ENCODE assay signal across 8 cellular contexts in genomic region chr11:101860694-101861371, GRCh38. TPM values are rescaled to one million over a fixed set of nuclear protein-coding genes. Genes with fewer than 3 reads are reported as not detected.
DNase-seq lines count a peak whose midpoint lies in the region; ATAC-seq, FAIRE-seq and TF ChIP-seq lines count a peak whose summit lies in the region.

No MANE protein-coding gene starts in this region.

- H3K4me1 Mint-ChIP-seq in activated T-cell treated with anti-CD3 and anti-CD28 coated beads, Interleukin-2, amount 50 U/mL, for 24 hours (ENCODE audit: low read depth) = no peaks in the 10 kb centered on the region

- no peak overlapping the region for H3K27ac ChIP-seq in ovary

- no peaks in the 10 kb centered on the region for H3K9me3 ChIP-seq in ovary

- intact Hi-C loops in ovary (cut with DNase I) = loop anchor here in 3 of 4 donors (5.0 to 10.0 kb wide), 3 partner anchors 114 to 151 kb away; no protein-coding TSS in a partner anchor

- no peak overlapping the region for H3K4me3 Mint-ChIP-seq in activated T-cell treated with anti-CD3 and anti-CD28 coated beads, Interleukin-2, amount 50 U/mL, for 24 hours

- FAIRE-seq in frontal cortex (lab: Jason Lieb, UNC) = no peak

- TF ChIP-seq POLR2A in ovary (IDR thresholded peaks at IDR 0.05) = no peak

- H3K9me3 Mint-ChIP-seq in activated T-cell treated with anti-CD3 and anti-CD28 coated beads, Interleukin-2, amount 50 U/mL, for 24 hours = no peaks in the 10 kb centered on the region

- no peaks in the 10 kb centered on the region for H3K36me3 ChIP-seq in ovary

- 11 to 15% (median 14%) methylated on average over 9 of the region's 9 CpGs for WGBS in ovary, 3 donors

- no peaks in the 10 kb centered on the region for H3K27me3 ChIP-seq in ovary

- peak; percentile 53 to 71 (median 60) for TF ChIP-seq CTCF in ovary (IDR thresholded peaks at IDR 0.05)

- H3K36me3 Mint-ChIP-seq in activated T-cell treated with anti-CD3 and anti-CD28 coated beads, Interleukin-2, amount 50 U/mL, for 24 hours (ENCODE audit: low read depth) = no peaks in the 10 kb centered on the region

- peaks cover 4% of the 10 kb centered on the region for H3K4me1 ChIP-seq in ovary (ENCODE audit: insufficient read depth)

- H3K27ac Mint-ChIP-seq in activated T-cell treated with anti-CD3 and anti-CD28 coated beads, Interleukin-2, amount 50 U/mL, for 24 hours = no peak overlapping the region

- TF ChIP-seq EP300 in ovary (IDR thresholded peaks at IDR 0.05) = no peak

- H3K4me3 ChIP-seq in ovary = no peak overlapping the region

- DNase-seq in COR-L47 (lab: John Stamatoyannopoulos, UW) (peak; percentile 58), NCI-H226 (peak; percentile 61), frontal cortex (ENCODE audit: low spot score in 2 of 2) (peak; percentile 1 to 23), ovary (peak; percentile 24 to 54 (median 33)), mesenteric fat pad (ENCODE audit: low spot score) (no peak)
- DNase-seq in activated T-cell treated with anti-CD3 and anti-CD28 coated beads, Interleukin-2, amount 50 U/mL, for 24 hours = peak; percentile 27

- ATAC-seq in GM18909 (IDR thresholded peaks at IDR 0.05; ENCODE audit: poor library complexity, unreplicated experiment) = peak; percentile 88
- peak; percentile 63 for ATAC-seq in HG03095 (IDR thresholded peaks at IDR 0.05; ENCODE audit: unreplicated experiment)

- H3K27me3 Mint-ChIP-seq in activated T-cell treated with anti-CD3 and anti-CD28 coated beads, Interleukin-2, amount 50 U/mL, for 24 hours = peaks cover 6% of the 10 kb centered on the region

RNA-seq across cellular contexts. Expression of gene CEP126, which starts 54.0 kb away (rescaled TPM):
- 10.6 TPM for total RNA-seq in frontal cortex
- total RNA-seq in ovary = 10 to 100 TPM in 2 of 7 donors, 1 to 10 TPM in 5; 8.8 to 10.8 (median 9.5) TPM
- polyA plus RNA-seq in ovary = 1 to 10 TPM; 5.9 to 7.2 TPM
- total RNA-seq in mesenteric fat pad = 6.5 TPM

RNA-seq across cellular contexts. Expression of gene ANGPTL5, which starts 55.5 kb away (rescaled TPM):
- total RNA-seq in frontal cortex (0.41 TPM), ovary (10 to 100 TPM in 5 of 7 donors, 1 to 10 TPM in 2; 2.8 to 21.7 (median 16.8) TPM), mesenteric fat pad (0.58 TPM)
- polyA plus RNA-seq in ovary = 10 to 100 TPM in 1 of 2 donors, 1 to 10 TPM in 1; 5.0 to 41.0 TPM
